8 cellular contexts compared by ENCODE assay signal in the genomic region with DNA sequence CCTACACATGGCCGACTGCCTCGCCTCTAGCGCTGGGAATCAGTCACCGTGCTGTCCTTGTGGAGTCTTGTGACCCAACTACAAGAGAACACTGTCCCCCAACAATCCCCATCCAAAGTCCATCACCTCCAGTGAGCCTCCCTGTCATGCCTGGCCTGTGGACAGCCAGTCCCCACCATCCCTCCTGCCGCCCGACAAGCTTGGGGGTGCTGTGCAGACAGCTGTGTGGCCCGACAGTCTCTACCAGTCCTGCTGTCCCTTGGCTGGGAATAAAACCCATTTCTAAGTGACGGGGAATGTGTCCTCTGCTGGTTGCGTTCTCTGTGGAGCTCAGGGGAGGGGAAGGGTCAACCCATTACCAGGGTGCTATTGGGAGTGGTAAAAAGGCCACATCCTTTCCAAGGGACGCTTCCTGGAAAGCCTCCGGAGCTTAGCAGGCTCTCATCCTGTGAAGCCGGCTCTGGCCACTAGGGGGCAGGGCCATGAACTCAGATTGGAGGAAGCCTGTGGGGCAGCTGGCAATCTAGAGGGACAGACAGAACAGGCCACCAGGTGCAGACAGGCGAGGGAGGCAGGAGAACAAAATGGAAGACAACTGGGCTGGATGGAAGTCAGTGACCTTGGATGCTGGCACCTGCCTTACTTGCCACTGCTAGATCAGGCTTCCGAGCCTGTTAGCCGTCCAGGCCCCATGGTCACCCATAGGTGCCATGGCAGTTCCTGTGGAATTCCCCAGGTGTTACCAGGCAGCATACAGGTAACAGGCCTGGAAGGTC. TPM values are rescaled to one million over a fixed set of nuclear protein-coding genes. Genes with fewer than 3 reads are reported as not detected.
DNase-seq lines count a peak whose midpoint lies in the region; ATAC-seq and TF ChIP-seq lines count a peak whose summit lies in the region.

No MANE protein-coding gene starts in this region.

- H3K4me3 ChIP-seq in Jurkat, Clone E6-1 (ENCODE audit: low read length), result no peak overlapping the region
- no peak overlapping the region for H3K4me3 ChIP-seq in astrocyte of the cerebellum (ENCODE audit: low read depth, low read length)

- peak; percentile 77 for ATAC-seq in GM21381 (IDR thresholded peaks at IDR 0.05; ENCODE audit: unreplicated experiment)

- peak; percentile 61 for DNase-seq in DMS53 treated with DMSO at 0.1 percent for 48 hours (lab: John Stamatoyannopoulos, UW; ENCODE audit: unreplicated experiment)
- DNase-seq in Jurkat, Clone E6-1 (ENCODE audit: low read depth, low spot score), result peak; percentile 47
- peak; percentile 39 for DNase-seq in T-helper 22 cell (ENCODE audit: low read depth)
- no peak for DNase-seq in astrocyte of the cerebellum (ENCODE audit: low read depth)
- peak; percentile 83 for DNase-seq in iPS-NIHi7 (ENCODE audit: extremely low spot score)
- DNase-seq in stimulated activated CD4-positive, alpha-beta T cell treated with anti-CD3 and anti-CD28 coated beads, Interleukin-1b, Interleukin-23, amount 100 ng/mL, for 4 hours (ENCODE audit: low read depth in 2 of 2), result peak; percentile 63 to 70
- DNase-seq in GF-D8 (lab: John Stamatoyannopoulos, UW), result no peak

- in situ Hi-C loops in astrocyte of the cerebellum (cut with HindIII; ENCODE audit: low sequenced_read_pairs), result no loop called here

- peak; percentile 88 for TF ChIP-seq CTCF in astrocyte of the cerebellum (IDR thresholded peaks at IDR 0.05; ENCODE audit: low read depth, low read length, missing control alignments)

RNA-seq across cellular contexts. Expression of a gene that starts 12.0 kb away (rescaled TPM):
- polyA plus RNA-seq in Jurkat, Clone E6-1 (2012; ENCODE audit: insufficient read depth, insufficient read length), result 6.3 TPM

RNA-seq across cellular contexts. Expression of a gene that starts 46.0 kb away (rescaled TPM):
- polyA plus RNA-seq in Jurkat, Clone E6-1 (2012; ENCODE audit: insufficient read depth, insufficient read length), result 34.2 TPM

Comparison
In these comparisons a context has a peak if more than half of its experiments do, and no peak if none do; other contexts are left out.
1. DNase-seq: peak in DMS53 treated with DMSO at 0.1 percent for 48 hours (single experiment), Jurkat, Clone E6-1 (single experiment), T-helper 22 cell (single experiment), iPS-NIHi7 (single experiment) and stimulated activated CD4-positive, alpha-beta T cell treated with anti-CD3 and anti-CD28 coated beads, Interleukin-1b, Interleukin-23, amount 100 ng/mL, for 4 hours (2 of 2); none in astrocyte of the cerebellum (single experiment) and GF-D8 (single experiment).